ENCODE assay signal across 23 cellular contexts in genomic region chr5:22663124-22663523, GRCh38.
DNase-seq lines count a peak whose midpoint lies in the region; ATAC-seq and TF ChIP-seq lines count a peak whose summit lies in the region.
"Had no signal": no experiment of that assay in that cellular context is flagged by ENCODE, and none has a peak within 500 bp of the region (broad histone marks: within the 10 kb centered on the region; RNA-seq: fewer than 3 reads in every experiment).

No MANE protein-coding gene starts in this region.

- peak overlapping the region; percentile 8 for H2AFZ ChIP-seq in SU-DHL-6 (ENCODE audit: low read depth, low read length, severe bottlenecking)
- H2AFZ ChIP-seq: GM23248 had no signal

- H3K4me3 ChIP-seq in breast epithelium (no peak overlapping the region), SU-DHL-6 (ENCODE audit: insufficient read depth, low read length, poor library complexity, severe bottlenecking) (no peak overlapping the region), foreskin fibroblast (ENCODE audit: low read depth in 1 of 2, low read length in 2 of 2) (no peak overlapping the region)
- H3K4me3 ChIP-seq: A549; BLaER1 treated with 17β-estradiol and CSF1 and Interleukin-3, amounts not matched to agents 10 nM and 100 nM; GM12878; GM23248 had no signal

- H3K27ac ChIP-seq in breast epithelium (no peak overlapping the region), SU-DHL-6 (ENCODE audit: low read depth, low read length) (no peak overlapping the region), foreskin keratinocyte (no peak overlapping the region)
- H3K27ac ChIP-seq: A549; BLaER1 treated with 17β-estradiol and CSF1 and Interleukin-3, amounts not matched to agents 10 nM and 100 nM; GM23248 had no signal

- BruUV-seq in MCF 10A (replicated peaks; lab: Mats Ljungman, UMichigan), result no TSS peak

- H3F3A ChIP-seq in SU-DHL-6 (ENCODE audit: insufficient read depth), result no peaks in the 10 kb centered on the region

- no peaks in the 10 kb centered on the region for H3K27me3 Mint-ChIP-seq in MCF 10A (ENCODE audit: insufficient read depth, unreplicated experiment)
- H3K27me3 Mint-ChIP-seq in stimulated activated memory B cell treated with anti-CD40 and anti-IgM and Interleukin-4, amounts not matched to agents 10 μg/mL and 1 μg/mL and 100 μg/mL, for 72 hours, result no peaks in the 10 kb centered on the region
- H3K27me3 Mint-ChIP-seq: CD4-positive, alpha-beta T cell; CD8-positive, alpha-beta memory T cell had no signal

- CTCF ChIA-PET in MCF 10A (lab: Yijun Ruan, JAX), result no interaction called here

- no peaks in the 10 kb centered on the region for H4K20me1 ChIP-seq in SU-DHL-6 (ENCODE audit: low read depth, low read length)
- H4K20me1 ChIP-seq: BLaER1 treated with 17β-estradiol and CSF1 and Interleukin-3, amounts not matched to agents 10 nM and 100 nM had no signal

- no peak overlapping the region for H3K27ac Mint-ChIP-seq in MCF 10A (ENCODE audit: low read depth, unreplicated experiment)
- no peak overlapping the region for H3K27ac Mint-ChIP-seq in stimulated activated memory B cell treated with anti-CD40 and anti-IgM and Interleukin-4, amounts not matched to agents 10 μg/mL and 1 μg/mL and 100 μg/mL, for 72 hours
- H3K27ac Mint-ChIP-seq: CD14-positive monocyte; CD4-positive, alpha-beta T cell; H9 had no signal

- no peaks in the 10 kb centered on the region for H3K36me3 Mint-ChIP-seq in MCF 10A (ENCODE audit: insufficient read depth, unreplicated experiment)
- no peaks in the 10 kb centered on the region for H3K36me3 Mint-ChIP-seq in stimulated activated memory B cell treated with anti-CD40 and anti-IgM and Interleukin-4, amounts not matched to agents 10 μg/mL and 1 μg/mL and 100 μg/mL, for 72 hours
- H3K36me3 Mint-ChIP-seq: CD14-positive monocyte; CD8-positive, alpha-beta memory T cell had no signal

- no peak overlapping the region for H3K4me2 ChIP-seq in SU-DHL-6 (ENCODE audit: low read depth, low read length, poor library complexity, severe bottlenecking)
- H3K4me2 ChIP-seq: A549; BLaER1 treated with 17β-estradiol and CSF1 and Interleukin-3, amounts not matched to agents 10 nM and 100 nM had no signal

- no peaks in the 10 kb centered on the region for H3K9me3 ChIP-seq in breast epithelium
- no peaks in the 10 kb centered on the region for H3K9me3 ChIP-seq in SU-DHL-6 (ENCODE audit: insufficient read depth, low read length)
- H3K9me3 ChIP-seq: A549; BE2C; BLaER1 treated with 17β-estradiol and CSF1 and Interleukin-3, amounts not matched to agents 10 nM and 100 nM had no signal

- H3K9me3 Mint-ChIP-seq in MCF 10A (ENCODE audit: unreplicated experiment), result no peaks in the 10 kb centered on the region
- no peaks in the 10 kb centered on the region for H3K9me3 Mint-ChIP-seq in stimulated activated memory B cell treated with anti-CD40 and anti-IgM and Interleukin-4, amounts not matched to agents 10 μg/mL and 1 μg/mL and 100 μg/mL, for 72 hours
- H3K9me3 Mint-ChIP-seq: H9 had no signal

- no peak overlapping the region for H3K4me3 Mint-ChIP-seq in MCF 10A (ENCODE audit: unreplicated experiment)
- no peak overlapping the region for H3K4me3 Mint-ChIP-seq in stimulated activated memory B cell treated with anti-CD40 and anti-IgM and Interleukin-4, amounts not matched to agents 10 μg/mL and 1 μg/mL and 100 μg/mL, for 72 hours
- H3K4me3 Mint-ChIP-seq: CD14-positive monocyte; CD4-positive, alpha-beta T cell; CD8-positive, alpha-beta memory T cell; H9 had no signal

- peak; percentile 6 for DNase-seq in MCF 10A (ENCODE audit: unreplicated experiment)
- DNase-seq in breast epithelium (ENCODE audit: low spot score in 2 of 2), result no peak
- DNase-seq in foreskin keratinocyte, result peak in 1 of 2 donors; percentile 26
- DNase-seq in foreskin fibroblast, result no peak
- DNase-seq: 8988T; ACHN; AML-193; BE2C; CD4-positive, alpha-beta T cell; CD8-positive, alpha-beta memory T cell; DMS 273 treated with DMSO at 0.1 percent for 48 hours; DMS79; EL; GDM1; GM23248; H9 had no signal

- intact Hi-C loops in MCF 10A (cut with micrococcal nuclease), result loop anchor here (5.0 kb wide), 1 partner anchor 69 kb away; no protein-coding TSS in a partner anchor
- intact Hi-C loops in breast epithelium (cut with DNase I; ENCODE audit: low total_unique reads), result no loop called here

- no peaks in the 10 kb centered on the region for H3K79me2 ChIP-seq in SU-DHL-6 (ENCODE audit: insufficient read depth, low read length)

- H3K27me3 ChIP-seq in breast epithelium, result no peaks in the 10 kb centered on the region
- no peaks in the 10 kb centered on the region for H3K27me3 ChIP-seq in SU-DHL-6 (ENCODE audit: low read length)
- no peaks in the 10 kb centered on the region for H3K27me3 ChIP-seq in foreskin keratinocyte
- H3K27me3 ChIP-seq: BE2C; BLaER1 treated with 17β-estradiol and CSF1 and Interleukin-3, amounts not matched to agents 10 nM and 100 nM had no signal

- POLR2A ChIA-PET in MCF 10A (lab: Yijun Ruan, JAX), result no interaction called here

- TF ChIP-seq POLR2A in breast epithelium (IDR thresholded peaks at IDR 0.05), result no peak

- no peak overlapping the region for H3K9ac ChIP-seq in SU-DHL-6 (ENCODE audit: low read length)
- H3K9ac ChIP-seq: BLaER1 treated with 17β-estradiol and CSF1 and Interleukin-3, amounts not matched to agents 10 nM and 100 nM; GM23248 had no signal

- no peaks in the 10 kb centered on the region for H3K36me3 ChIP-seq in breast epithelium
- no peaks in the 10 kb centered on the region for H3K36me3 ChIP-seq in SU-DHL-6 (ENCODE audit: low read length)
- H3K36me3 ChIP-seq: BE2C; BLaER1 treated with 17β-estradiol and CSF1 and Interleukin-3, amounts not matched to agents 10 nM and 100 nM had no signal

- TF ChIP-seq CTCF in MCF 10A (IDR thresholded peaks at IDR 0.05; ENCODE audit: unreplicated experiment) (no peak), breast epithelium (IDR thresholded peaks at IDR 0.05) (no peak), SU-DHL-6 (IDR thresholded peaks at IDR 0.05; ENCODE audit: insufficient read depth, low read length, poor library complexity, severe bottlenecking) (no peak), foreskin keratinocyte (conservative IDR thresholded peaks at IDR 0.05) (no peak), foreskin fibroblast (IDR thresholded peaks at IDR 0.05; ENCODE audit: low read depth, low read length) (no peak)

- ATAC-seq in foreskin keratinocyte, result peak; percentile 53
- ATAC-seq in stimulated activated memory B cell treated with anti-CD40 and anti-IgM and Interleukin-4, amounts not matched to agents 10 μg/mL and 1 μg/mL and 100 μg/mL, for 72 hours, result no peak
- ATAC-seq: A549, GM12878, HCT116 had no signal

- H3K4me1 Mint-ChIP-seq in MCF 10A (ENCODE audit: insufficient read depth, unreplicated experiment), result no peaks in the 10 kb centered on the region
- H3K4me1 Mint-ChIP-seq in stimulated activated memory B cell treated with anti-CD40 and anti-IgM and Interleukin-4, amounts not matched to agents 10 μg/mL and 1 μg/mL and 100 μg/mL, for 72 hours, result no peaks in the 10 kb centered on the region
- H3K4me1 Mint-ChIP-seq: CD14-positive monocyte; CD8-positive, alpha-beta memory T cell had no signal

- H3K4me1 ChIP-seq in breast epithelium (no peaks in the 10 kb centered on the region), foreskin keratinocyte (no peaks in the 10 kb centered on the region)
- H3K4me1 ChIP-seq: A549; BLaER1 treated with 17β-estradiol and CSF1 and Interleukin-3, amounts not matched to agents 10 nM and 100 nM had no signal

- H3K9me2 ChIP-seq in SU-DHL-6 (replicated peaks; ENCODE audit: insufficient read depth, low read length), result no peaks in the 10 kb centered on the region
